Comparison of ENCODE assay signal across 8 cellular contexts in the genomic region with DNA sequence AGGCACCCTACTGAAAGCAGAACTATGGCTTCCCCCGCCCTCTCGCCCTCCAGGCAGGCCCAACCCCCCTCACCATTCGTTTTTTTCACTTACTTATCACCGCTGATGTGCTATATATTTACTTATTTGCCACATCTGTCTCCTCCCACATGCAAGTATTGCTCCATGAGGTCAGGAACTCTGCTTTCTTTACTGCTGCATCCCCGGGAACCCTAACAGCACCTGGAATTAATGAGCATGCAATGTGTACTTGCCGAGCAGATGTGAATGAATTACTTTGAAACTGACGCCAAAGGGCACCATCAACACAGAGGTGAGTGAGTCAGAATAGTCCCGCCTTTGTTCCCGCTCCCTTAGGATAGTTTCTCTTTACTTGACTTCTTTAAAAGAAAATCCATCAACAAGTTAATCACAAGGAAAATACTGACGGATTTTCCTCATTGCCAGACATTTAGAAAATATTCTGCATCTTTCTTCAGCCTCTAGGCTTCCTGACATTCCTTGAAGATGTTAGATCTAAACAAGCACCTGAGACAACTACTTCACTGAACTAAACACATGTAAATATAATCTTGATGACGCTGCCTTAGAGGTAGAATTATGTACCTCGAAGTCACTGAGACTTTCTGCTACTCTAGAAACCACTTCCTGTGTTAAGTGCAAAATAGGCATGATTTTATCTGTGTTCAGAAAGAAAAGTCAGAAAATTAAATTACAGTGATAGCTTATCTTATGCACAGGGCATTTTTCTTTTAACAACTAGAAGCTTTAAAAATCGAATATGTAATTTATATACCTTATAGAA.
A peak's percentile ranks its signal among the peaks of the same experiment; 100 is the strongest.
DNase-seq lines count a peak whose midpoint lies in the region; ATAC-seq lines count a peak whose summit lies in the region.

No MANE protein-coding gene starts in this region.

- peaks cover 33% of the 10 kb centered on the region for H3K4me1 Mint-ChIP-seq in T-helper 1 cell treated with Interleukin-12 subunit alpha and Interleukin-12 subunit beta and Interleukin-4 antibody, amounts not matched to agents 30 μg/mL and 1 μg/mL, for 36 hours (ENCODE audit: low read depth)

- DNase-seq in NCI-H2107 treated with DMSO at 0.1 percent for 48 hours (lab: John Stamatoyannopoulos, UW; ENCODE audit: unreplicated experiment) (peak; percentile 29), NCI-H2107 (lab: John Stamatoyannopoulos, UW) (no peak), iPS-NIHi11 (ENCODE audit: low spot score) (peak; percentile 43), NCI-H2196 (lab: John Stamatoyannopoulos, UW; ENCODE audit: unreplicated experiment) (no peak)

- H3K9me3 ChIP-seq in HUES6 (ENCODE audit: control insufficient read depth, insufficient read depth, low read depth, low read length), result no peaks in the 10 kb centered on the region

- peak overlapping the region; percentile 64 for H3K9ac ChIP-seq in HUES6 (ENCODE audit: low read length)

- H3K27ac ChIP-seq in HUES6 (ENCODE audit: low read depth, low read length), result peak overlapping the region; percentile 67; the same call in 1 of the 2 replicates

- H3K27me3 Mint-ChIP-seq in T-helper 1 cell treated with Interleukin-12 subunit alpha and Interleukin-12 subunit beta and Interleukin-4 antibody, amounts not matched to agents 30 μg/mL and 1 μg/mL, for 36 hours (ENCODE audit: low read depth), result peaks cover 41% of the 10 kb centered on the region

- H3K36me3 ChIP-seq in HUES6 (ENCODE audit: control insufficient read depth, insufficient read depth, low read length), result no peaks in the 10 kb centered on the region

- H3K4me1 ChIP-seq in HUES6 (ENCODE audit: control insufficient read depth, insufficient read depth, low read length), result peaks cover 33% of the 10 kb centered on the region

- peak overlapping the region; percentile 95 for H3K27ac Mint-ChIP-seq in T-helper 1 cell treated with Interleukin-12 subunit alpha and Interleukin-12 subunit beta and Interleukin-4 antibody, amounts not matched to agents 30 μg/mL and 1 μg/mL, for 36 hours

- H3K4me3 ChIP-seq in HUES6 (ENCODE audit: low read depth, low read length), result peak overlapping the region; percentile 39

- ATAC-seq in GM21515 (IDR thresholded peaks at IDR 0.05; ENCODE audit: unreplicated experiment) (no peak), HG02571 (IDR thresholded peaks at IDR 0.05; ENCODE audit: unreplicated experiment) (no peak)

- H3K36me3 Mint-ChIP-seq in T-helper 1 cell treated with Interleukin-12 subunit alpha and Interleukin-12 subunit beta and Interleukin-4 antibody, amounts not matched to agents 30 μg/mL and 1 μg/mL, for 36 hours (ENCODE audit: low read depth), result no peaks in the 10 kb centered on the region

- no peaks in the 10 kb centered on the region for H3K9me3 Mint-ChIP-seq in T-helper 1 cell treated with Interleukin-12 subunit alpha and Interleukin-12 subunit beta and Interleukin-4 antibody, amounts not matched to agents 30 μg/mL and 1 μg/mL, for 36 hours

- H3K4me3 Mint-ChIP-seq in T-helper 1 cell treated with Interleukin-12 subunit alpha and Interleukin-12 subunit beta and Interleukin-4 antibody, amounts not matched to agents 30 μg/mL and 1 μg/mL, for 36 hours, result peak overlapping the region; percentile 84

- no peaks in the 10 kb centered on the region for H3K27me3 ChIP-seq in HUES6 (ENCODE audit: control insufficient read depth, insufficient read depth, low read length)

Comparison
In these comparisons a context has a peak if more than half of its experiments do, and no peak if none do; other contexts are left out.
1. DNase-seq: peak in NCI-H2107 treated with DMSO at 0.1 percent for 48 hours (single experiment) and iPS-NIHi11 (single experiment); none in NCI-H2107 (single experiment) and NCI-H2196 (single experiment).